In genomic region chr3:114803042-114803695, GRCh38 we compare ENCODE assay signal across 23 cellular contexts.
DNase-seq lines count a peak whose midpoint lies in the region; ATAC-seq, FAIRE-seq and TF ChIP-seq lines count a peak whose summit lies in the region.
"Had no signal": no experiment of that assay in that cellular context is flagged by ENCODE, and none has a peak within 500 bp of the region (broad histone marks: within the 10 kb centered on the region; RNA-seq: fewer than 3 reads in every experiment).

No MANE protein-coding gene starts in this region.

- H3K27ac Mint-ChIP-seq in immature natural killer cell: peak overlapping the region in 5 of 6 donors; percentile 1 to 54 (median 13)
- H3K27ac Mint-ChIP-seq: activated naive CD8-positive, alpha-beta T cell; activated T-helper 17 cell treated with anti-CD3 and anti-CD28 coated beads, Interleukin-2, amount 50 U/mL, for 72 hours; WTC11 had no signal

- no peaks in the 10 kb centered on the region for H3K27me3 ChIP-seq in ACC112 (ENCODE audit: insufficient read depth, low read length)
- no peaks in the 10 kb centered on the region for H3K27me3 ChIP-seq in H1 (replicated peaks in 1 of 4; ENCODE audit: control insufficient read depth in 3 of 4, extremely low read depth in 1 of 4, insufficient read depth in 3 of 4, low read length in 3 of 4)
- H3K27me3 ChIP-seq: BLaER1 treated with 17β-estradiol and CSF1 and Interleukin-3, amounts not matched to agents 10 nM and 100 nM; body of pancreas had no signal

- H2BK20ac ChIP-seq in H1 (ENCODE audit: low read length): no peak overlapping the region

- no peak overlapping the region for H3K9ac ChIP-seq in H1 (replicated peaks in 1 of 4; ENCODE audit: extremely low read depth in 1 of 4, low read depth in 3 of 4, low read length in 3 of 4)
- H3K9ac ChIP-seq: BLaER1 treated with 17β-estradiol and CSF1 and Interleukin-3, amounts not matched to agents 10 nM and 100 nM had no signal

- CTCF ChIA-PET in H1 (lab: Charles Lee; ENCODE audit: partially characterized antibody): no interaction called here

- H3K9me3 Mint-ChIP-seq in immature natural killer cell: no peaks in the 10 kb centered on the region
- H3K9me3 Mint-ChIP-seq: activated T-helper 17 cell treated with anti-CD3 and anti-CD28 coated beads, Interleukin-2, amount 50 U/mL, for 72 hours; WTC11 had no signal

- no peak for TF ChIP-seq EP300 in H1 (IDR thresholded peaks at IDR 0.05; ENCODE audit: borderline replicate concordance in 1 of 2, low read depth in 2 of 2, low read length in 2 of 2)

- H3K79me1 ChIP-seq in H1 (ENCODE audit: low read depth, low read length): no peaks in the 10 kb centered on the region

- WGBS in H1 (ENCODE audit: extremely low coverage in 1 of 2, insufficient coverage in 1 of 2, insufficient read length in 1 of 2, insufficient replicate concordance in 2 of 2, low coverage in 1 of 2, low lambda C conversion rate in 2 of 2, missing lambda C conversion rate in 1 of 2), 2 experiments: 96% methylated on average over 5 of the region's 5 CpGs; no CpG with 5 or more reads in 1 of the 2 experiments

- DNase-seq in LHCN-M2 (ENCODE audit: low read depth): peak; percentile 15
- no peak for DNase-seq in H1 (ENCODE audit: low read depth in 1 of 2, low spot score in 2 of 2)
- DNase-seq in immature natural killer cell: no peak
- DNase-seq in GM12891 (ENCODE audit: insufficient read length, low spot score): no peak
- DNase-seq in LoVo (ENCODE audit: low spot score): no peak
- DNase-seq in foreskin melanocyte: no peak
- DNase-seq: activated CD4-positive, alpha-beta T cell treated with anti-CD3 and anti-CD28 coated beads, Interleukin-2, amount 50 U/mL, for 4 hours; body of pancreas; COR-L47; DMS79; effector CD8-positive, alpha-beta T cell; mammary epithelial cell; MV-4-11; NCI-H146 had no signal

- H3K4me3 Mint-ChIP-seq in immature natural killer cell: no peak overlapping the region
- H3K4me3 Mint-ChIP-seq: activated naive CD8-positive, alpha-beta T cell; activated T-helper 17 cell treated with anti-CD3 and anti-CD28 coated beads, Interleukin-2, amount 50 U/mL, for 72 hours; WTC11 had no signal

- no peak overlapping the region for H2BK15ac ChIP-seq in H1 (ENCODE audit: low read length)

- POLR2A ChIA-PET in H1 (lab: Charles Lee; ENCODE audit: partially characterized antibody): no interaction called here

- H3K27me3 Mint-ChIP-seq in immature natural killer cell (ENCODE audit: low read depth in 3 of 3): no peaks in the 10 kb centered on the region
- H3K27me3 Mint-ChIP-seq: activated naive CD8-positive, alpha-beta T cell; activated T-helper 17 cell treated with anti-CD3 and anti-CD28 coated beads, Interleukin-2, amount 50 U/mL, for 72 hours had no signal

- TF ChIP-seq RAD21 in H1 (IDR thresholded peaks at IDR 0.05 in 1 of 2, conservative IDR thresholded peaks at IDR 0.05 in 1 of 2; ENCODE audit: low read depth in 2 of 2, low read length in 2 of 2): no peak

- no peaks in the 10 kb centered on the region for H3K9me3 ChIP-seq in H1 (ENCODE audit: insufficient read depth in 2 of 2, low read depth in 1 of 2, low read length in 1 of 2)
- H3K9me3 ChIP-seq: BLaER1 treated with 17β-estradiol and CSF1 and Interleukin-3, amounts not matched to agents 10 nM and 100 nM; body of pancreas had no signal

- H2BK5ac ChIP-seq in H1 (ENCODE audit: low read depth, low read length): no peak overlapping the region

- H2AFZ ChIP-seq in ACC112 (ENCODE audit: low read length, unreplicated experiment): peak overlapping the region; percentile 57
- no peak overlapping the region for H2AFZ ChIP-seq in H1 (ENCODE audit: low read length)

- TF ChIP-seq CTCF in H1 (IDR thresholded peaks at IDR 0.05; ENCODE audit: control extremely low read depth in 1 of 3, insufficient read depth in 1 of 3, low read depth in 1 of 3, low read length in 3 of 3): no peak

- no peak overlapping the region for H3K4ac ChIP-seq in H1 (replicated peaks; ENCODE audit: insufficient read length, low read depth, low read length)

- no peak overlapping the region for H3K4me2 ChIP-seq in H1 (ENCODE audit: insufficient read depth in 1 of 2, low read depth in 2 of 2, low read length in 2 of 2)
- H3K4me2 ChIP-seq: BLaER1 treated with 17β-estradiol and CSF1 and Interleukin-3, amounts not matched to agents 10 nM and 100 nM; smooth muscle cell had no signal

- no peak overlapping the region for H3K23ac ChIP-seq in H1 (ENCODE audit: insufficient read length)

- FAIRE-seq in H1 (lab: Jason Lieb, UNC) (no peak), GM12891 (lab: Jason Lieb, UNC) (no peak)
- FAIRE-seq: colon had no signal

- no peak overlapping the region for H2AK5ac ChIP-seq in H1 (ENCODE audit: low read depth, low read length)

- peaks cover 4 to 7% (median 5%) of the 10 kb centered on the region in 3 donors for H3K36me3 Mint-ChIP-seq in immature natural killer cell
- H3K36me3 Mint-ChIP-seq: WTC11 had no signal

- H3K18ac ChIP-seq in H1 (ENCODE audit: extremely low read depth, low read length): no peak overlapping the region

- no peaks in the 10 kb centered on the region for H3K79me2 ChIP-seq in ACC112 (ENCODE audit: control insufficient read depth, insufficient read depth, low read length, unreplicated experiment)
- H3K79me2 ChIP-seq in H1 (ENCODE audit: control insufficient read depth in 1 of 2, insufficient read depth in 2 of 2, low read length in 2 of 2): no peaks in the 10 kb centered on the region

- H3K4me3 ChIP-seq in ACC112 (ENCODE audit: low read depth, low read length) (peak overlapping the region; percentile 48; the same call in 1 of the 2 replicates), H1 (ENCODE audit: extremely low read depth in 1 of 4, insufficient read depth in 2 of 4, low read depth in 3 of 4, low read length in 4 of 4) (no peak overlapping the region)
- H3K4me3 ChIP-seq: BLaER1 treated with 17β-estradiol and CSF1 and Interleukin-3, amounts not matched to agents 10 nM and 100 nM; body of pancreas; smooth muscle cell had no signal

- H3K36me3 ChIP-seq in ACC112 (ENCODE audit: insufficient read depth, low read length) (no peaks in the 10 kb centered on the region), H1 (ENCODE audit: control insufficient read depth in 2 of 4, insufficient read depth in 4 of 4, low read length in 3 of 4) (no peaks in the 10 kb centered on the region)
- H3K36me3 ChIP-seq: BLaER1 treated with 17β-estradiol and CSF1 and Interleukin-3, amounts not matched to agents 10 nM and 100 nM had no signal

- H4K91ac ChIP-seq in H1 (replicated peaks; ENCODE audit: insufficient read length, low read length): no peak overlapping the region

- H3K23me2 ChIP-seq in H1 (ENCODE audit: low read depth, low read length): no peaks in the 10 kb centered on the region; the same call in 1 of the 2 replicates

- peak overlapping the region; percentile 43 for H2BK120ac ChIP-seq in H1 (replicated peaks; ENCODE audit: low read depth, low read length)

- H4K5ac ChIP-seq in H1 (ENCODE audit: insufficient read length, low read depth, low read length): no peak overlapping the region

- no peak for ATAC-seq in HG03378 (IDR thresholded peaks at IDR 0.05; ENCODE audit: unreplicated experiment)
- ATAC-seq: activated T-helper 17 cell treated with anti-CD3 and anti-CD28 coated beads, Interleukin-2, amount 50 U/mL, for 72 hours; body of pancreas; esophagus mucosa; WTC11 had no signal

- TF ChIP-seq POLR2A in H1 (IDR thresholded peaks at IDR 0.05; ENCODE audit: control extremely low read depth in 1 of 2, low read depth in 2 of 2, low read length in 2 of 2): no peak
- no peak for TF ChIP-seq POLR2A in GM12891 (IDR thresholded peaks at IDR 0.05; ENCODE audit: low read depth, low read length)

- H3K14ac ChIP-seq in H1 (ENCODE audit: insufficient read length): no peak overlapping the region

- H4K8ac ChIP-seq in H1 (ENCODE audit: extremely low read depth, insufficient read depth, low read length): no peak overlapping the region

- H3K27ac ChIP-seq in ACC112 (ENCODE audit: low read depth, low read length): no peak overlapping the region
- no peak overlapping the region for H3K27ac ChIP-seq in H1 (ENCODE audit: low read depth, low read length)
- H3K27ac ChIP-seq: BLaER1 treated with 17β-estradiol and CSF1 and Interleukin-3, amounts not matched to agents 10 nM and 100 nM; body of pancreas had no signal

- no peak overlapping the region for H2BK12ac ChIP-seq in H1 (ENCODE audit: low read depth, low read length)

- no peaks in the 10 kb centered on the region for H3K4me1 ChIP-seq in ACC112 (ENCODE audit: control insufficient read depth, insufficient read depth, low read length, unreplicated experiment)
- H3K4me1 ChIP-seq in H1 (replicated peaks in 1 of 4; ENCODE audit: control insufficient read depth in 3 of 4, insufficient read depth in 4 of 4, low read length in 3 of 4): peaks cover 0 to 2% (median 0%) of the 10 kb centered on the region in 4 experiments; a peak in 1 of 7 replicates
- H3K4me1 ChIP-seq: body of pancreas had no signal

- H3K4me1 Mint-ChIP-seq in immature natural killer cell: peaks cover 16 to 45% of the 10 kb centered on the region in 2 donors

- no peak overlapping the region for H3K56ac ChIP-seq in H1 (replicated peaks; ENCODE audit: insufficient read length, low read depth, low read length)

- no peaks in the 10 kb centered on the region for H4K20me1 ChIP-seq in H1 (replicated peaks in 1 of 2; ENCODE audit: control insufficient read depth in 1 of 2, insufficient read depth in 2 of 2, low read length in 2 of 2)
- H4K20me1 ChIP-seq: BLaER1 treated with 17β-estradiol and CSF1 and Interleukin-3, amounts not matched to agents 10 nM and 100 nM had no signal

TF ChIP-seq in H1, 55 proteins besides CTCF, POLR2A, EP300 and RAD21 (continues in another document):
- TF ChIP-seq SIN3A (conservative IDR thresholded peaks at IDR 0.05 in 1 of 2, IDR thresholded peaks at IDR 0.05 in 1 of 2; ENCODE audit: low read depth in 1 of 2, low read length in 2 of 2) (no peak), SIRT6 (IDR thresholded peaks at IDR 0.05; ENCODE audit: low read length) (no peak), ASH2L (IDR thresholded peaks at IDR 0.05; ENCODE audit: low read length) (no peak), HDAC6 (IDR thresholded peaks at IDR 0.05; ENCODE audit: low read depth, low read length) (no peak), SAP30 (IDR thresholded peaks at IDR 0.05; ENCODE audit: insufficient read depth, insufficient replicate concordance, low read length) (no peak), CBX5 (IDR thresholded peaks at IDR 0.05; ENCODE audit: low read depth, low read length) (no peak), MAFK (IDR thresholded peaks at IDR 0.05; ENCODE audit: low read depth, low read length) (no peak)

TF ChIP-seq in GM12891, 5 proteins besides CTCF, POLR2A, EP300 and RAD21:
- no peak for TF ChIP-seq POU2F2 (IDR thresholded peaks at IDR 0.05; ENCODE audit: low read depth, low read length)
- TF ChIP-seq SPI1 (IDR thresholded peaks at IDR 0.05; ENCODE audit: low read depth, low read length): no peak
- no peak for TF ChIP-seq POLR2AphosphoS5 (IDR thresholded peaks at IDR 0.05; ENCODE audit: low read depth, low read length)
- no peak for TF ChIP-seq TAF1 (IDR thresholded peaks at IDR 0.05; ENCODE audit: low read depth, low read length)
- no peak for TF ChIP-seq PAX5 (IDR thresholded peaks at IDR 0.05; ENCODE audit: insufficient read depth, low read length, severe bottlenecking)
TF ChIP-seq in GM12891: peak in this region for 0.
